In genomic region chr5:145637396-145637795, GRCh38 we compare ENCODE assay signal across 21 cellular contexts.
"Had no signal": no experiment of that assay in that cellular context is flagged by ENCODE, and none has a peak within 500 bp of the region (broad histone marks: within the 10 kb centered on the region; RNA-seq: fewer than 3 reads in every experiment).

No MANE protein-coding gene starts in this region.

- H3K9me3 ChIP-seq: adrenal gland, body of pancreas had no signal

- ATAC-seq: body of pancreas, esophagus mucosa, right cardiac atrium had no signal

- H3K27me3 Mint-ChIP-seq: progenitor cell of endocrine pancreas had no signal

- H3K4me1 Mint-ChIP-seq: nephron progenitor cell had no signal

- H3K27me3 ChIP-seq: adrenal gland, body of pancreas had no signal

- H3K36me3 Mint-ChIP-seq: mesothelial cell of epicardium had no signal

- H3K4me3 ChIP-seq: adrenal gland, body of pancreas, lung, skin epidermis had no signal

- H3K4me3 Mint-ChIP-seq: mesothelial cell of epicardium, nephron progenitor cell had no signal

- H3K4me1 ChIP-seq: adrenal gland had no signal

- H3K27ac ChIP-seq: adrenal gland, body of pancreas, skin epidermis, WERI-Rb-1 had no signal

- DNase-seq: activated CD4-positive, alpha-beta T cell treated with anti-CD3 and anti-CD28 coated beads, Interleukin-2, amount 50 U/mL, for 48 hours; activated naive CD4-positive, alpha-beta T cell treated with anti-CD3 and anti-CD28 coated beads, Interleukin-2, amount 50 U/mL, for 16 hours; activated T-cell treated with anti-CD3 and anti-CD28 coated beads, Interleukin-2, amount 50 U/mL, for 1 hour; adrenal gland; body of pancreas; caudate nucleus; foreskin melanocyte; head of caudate nucleus; nephron progenitor cell; right cardiac atrium; stimulated activated CD4-positive, alpha-beta T cell treated with anti-CD3 and anti-CD28 coated beads, Interleukin-15, amount 100 ng/mL, for 24 hours; stimulated activated CD4-positive, alpha-beta T cell treated with anti-CD3 and anti-CD28 coated beads, Interleukin-4, amount 100 ng/mL, for 24 hours; stimulated activated naive CD4-positive, alpha-beta T cell treated with Interleukin-2 at 50 U/mL for 16 hours; trophoblast cell; WERI-Rb-1 had no signal

- H3K36me3 ChIP-seq: adrenal gland, WERI-Rb-1 had no signal

- H3K27ac Mint-ChIP-seq: activated T-helper 2 cell treated with anti-CD3 and anti-CD28 coated beads, Interferon-gamma antibody, Interleukin-2, Interleukin-4, amounts not matched to agents 10 μg/mL and 5 μg/mL and 100 μg/mL, durations not matched to agents 14 hours and 24 hours and 36 hours; nephron progenitor cell; progenitor cell of endocrine pancreas had no signal
